8 cellular contexts compared by ENCODE assay signal in the genomic region with DNA sequence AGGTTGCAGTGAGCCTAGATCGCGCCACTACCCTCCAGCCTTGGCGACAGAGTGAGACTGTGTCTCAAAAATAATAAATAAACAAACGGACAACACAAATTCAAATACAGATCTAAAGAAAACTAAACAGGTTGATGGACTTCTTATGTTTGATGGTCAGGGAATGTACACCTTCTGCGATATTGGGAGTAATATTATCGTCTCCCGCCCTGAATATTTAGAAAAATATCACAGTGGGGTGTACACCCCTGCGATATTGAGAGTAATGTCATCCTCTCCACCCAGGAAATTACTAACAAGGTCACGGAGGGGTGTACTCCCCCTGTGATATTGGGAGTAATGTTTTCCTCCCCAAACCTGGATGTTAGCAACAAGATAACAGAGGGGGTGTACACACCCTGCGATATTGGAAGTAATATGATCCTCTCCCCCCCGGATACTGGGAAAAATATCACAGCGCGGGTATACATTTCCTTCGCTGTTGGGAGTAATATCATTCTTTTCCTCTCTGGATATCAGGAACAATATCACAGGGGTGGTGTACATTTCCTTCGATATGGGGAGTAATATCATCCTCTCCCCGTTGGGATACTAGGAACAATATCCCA. TPM values are rescaled to one million over a fixed set of nuclear protein-coding genes. Genes with fewer than 3 reads are reported as not detected.
DNase-seq lines count a peak whose midpoint lies in the region; ATAC-seq, FAIRE-seq and TF ChIP-seq lines count a peak whose summit lies in the region.

No MANE protein-coding gene starts in this region.

- no peaks in the 10 kb centered on the region for H3K9me3 Mint-ChIP-seq in activated CD4-positive, alpha-beta T cell treated with anti-CD3 and anti-CD28 coated beads, Interleukin-2, amount 10 ng/mL, durations not matched to agents 24 days and 14 days
- H3K9me3 Mint-ChIP-seq in activated naive CD8-positive, alpha-beta T cell treated with anti-CD3 and anti-CD28 coated beads, Interleukin-2, amount 10 ng/mL, durations not matched to agents 7 days and 5 days: no peaks in the 10 kb centered on the region

- H3K9ac ChIP-seq in HepG2 (ENCODE audit: insufficient read depth, low read depth, low read length): peak overlapping the region; percentile 95

- no peaks in the 10 kb centered on the region; a peak in 1 of 5 replicates for H3K27me3 ChIP-seq in HepG2 (ENCODE audit: control insufficient read depth in 1 of 2, insufficient read depth in 2 of 2, low read length in 2 of 2)
- H3K27me3 ChIP-seq in thoracic aorta (replicated peaks; ENCODE audit: insufficient read depth): no peaks in the 10 kb centered on the region

- peaks cover 10% of the 10 kb centered on the region for H3K27me3 Mint-ChIP-seq in activated CD4-positive, alpha-beta T cell treated with anti-CD3 and anti-CD28 coated beads, Interleukin-2, amount 10 ng/mL, durations not matched to agents 24 days and 14 days
- H3K27me3 Mint-ChIP-seq in activated naive CD8-positive, alpha-beta T cell treated with anti-CD3 and anti-CD28 coated beads, Interleukin-2, amount 10 ng/mL, durations not matched to agents 7 days and 5 days: peaks cover 10% of the 10 kb centered on the region

- CTCF ChIA-PET in HepG2 (lab: Yijun Ruan, JAX; ENCODE audit: low intra/inter-chr PET ratio, low total read pairs): no interaction called here

- H2AFZ ChIP-seq in HepG2 (ENCODE audit: low read length): no peak overlapping the region

- H3K9me3 ChIP-seq in HepG2 (ENCODE audit: low read length): no peaks in the 10 kb centered on the region
- no peaks in the 10 kb centered on the region for H3K9me3 ChIP-seq in thoracic aorta

- POLR2A ChIA-PET in activated naive CD8-positive, alpha-beta T cell treated with anti-CD3 and anti-CD28 coated beads, Interleukin-2, amount 10 ng/mL, durations not matched to agents 7 days and 5 days (lab: Charles Lee): interaction anchor here (2.4 to 2.8 kb wide), 2 partner anchors 157 to 221 kb away, joined by 10 to 18 read pairs; partner anchors contain the start of genes PAXBP1 and URB1
- POLR2A ChIA-PET in HepG2 (lab: Yijun Ruan, JAX): interaction anchor here (1.4 to 2.6 kb wide), 6 partner anchors 13 to 221 kb away, joined by 3 to 22 read pairs (median 7); partner anchors contain the start of genes SYNJ1 and URB1

- H3K27ac Mint-ChIP-seq in activated CD4-positive, alpha-beta T cell treated with anti-CD3 and anti-CD28 coated beads, Interleukin-2, amount 10 ng/mL, durations not matched to agents 24 days and 14 days: peak overlapping the region; percentile 96
- H3K27ac Mint-ChIP-seq in activated naive CD8-positive, alpha-beta T cell treated with anti-CD3 and anti-CD28 coated beads, Interleukin-2, amount 10 ng/mL, durations not matched to agents 7 days and 5 days: no peak overlapping the region

- no TSS peak for BruUV-seq in HepG2 (replicated peaks; lab: Mats Ljungman, UMichigan)

- intact Hi-C loops in activated CD4-positive, alpha-beta T cell treated with anti-CD3 and anti-CD28 coated beads, Interleukin-2, amount 10 ng/mL, durations not matched to agents 24 days and 14 days (cut with micrococcal nuclease): loop anchor here (2.0 kb wide), 3 partner anchors 121 to 865 kb away; partner anchors contain the start of genes MIS18A and TMEM50B
- intact Hi-C loops in HepG2 (cut with micrococcal nuclease; ENCODE audit: unreplicated experiment): no loop called here

- peaks cover 10% of the 10 kb centered on the region for H3K36me3 Mint-ChIP-seq in activated CD4-positive, alpha-beta T cell treated with anti-CD3 and anti-CD28 coated beads, Interleukin-2, amount 10 ng/mL, durations not matched to agents 24 days and 14 days (ENCODE audit: low read depth)
- peaks cover 5% of the 10 kb centered on the region for H3K36me3 Mint-ChIP-seq in activated naive CD8-positive, alpha-beta T cell treated with anti-CD3 and anti-CD28 coated beads, Interleukin-2, amount 10 ng/mL, durations not matched to agents 7 days and 5 days

- H3K4me2 ChIP-seq in HepG2 (ENCODE audit: low read depth, low read length): peak overlapping the region; percentile 74

- H3K27ac ChIP-seq in HepG2 (ENCODE audit: extremely low read length, insufficient read depth, low read length) (peak overlapping the region; percentile 96), thoracic aorta (peak overlapping the region; percentile 77 to 85)

- peak overlapping the region; percentile 99 for H3K4me3 Mint-ChIP-seq in activated CD4-positive, alpha-beta T cell treated with anti-CD3 and anti-CD28 coated beads, Interleukin-2, amount 10 ng/mL, durations not matched to agents 24 days and 14 days
- peak overlapping the region; percentile 99 for H3K4me3 Mint-ChIP-seq in activated naive CD8-positive, alpha-beta T cell treated with anti-CD3 and anti-CD28 coated beads, Interleukin-2, amount 10 ng/mL, durations not matched to agents 7 days and 5 days

- H3K4me1 ChIP-seq in HepG2 (ENCODE audit: insufficient read depth, low read length): peaks cover 14% of the 10 kb centered on the region
- peaks cover 7 to 15% of the 10 kb centered on the region in 2 donors for H3K4me1 ChIP-seq in thoracic aorta (ENCODE audit: control insufficient read depth in 1 of 2, low read depth in 2 of 2)

- TF ChIP-seq RAD21 in HepG2 (CRISPR knock-in tag; IDR thresholded peaks at IDR 0.05): no peak

- 0 out of 2 replicates have a peak, but pooled peaks cover 4% of the 10 kb centered on the region for H4K20me1 ChIP-seq in HepG2 (ENCODE audit: insufficient read depth, low read length)

- H3K36me3 ChIP-seq in HepG2 (replicated peaks in 1 of 2; ENCODE audit: control insufficient read depth in 1 of 2, insufficient read depth in 2 of 2, low read length in 2 of 2): peaks cover 1 to 10% of the 10 kb centered on the region in 2 experiments; a peak in 2 of 5 replicates
- no peaks in the 10 kb centered on the region for H3K36me3 ChIP-seq in thoracic aorta

- TF ChIP-seq CTCF in HepG2 (CRISPR knock-in tag; IDR thresholded peaks at IDR 0.05): no peak
- TF ChIP-seq CTCF in thoracic aorta (IDR thresholded peaks at IDR 0.05): no peak

- 36% methylated on average over 16 of the region's 16 CpGs for WGBS in HepG2 (ENCODE audit: low lambda C conversion rate)

- H3K4me3 ChIP-seq in HepG2 (replicated peaks in 1 of 3; ENCODE audit: insufficient read depth in 1 of 3, low read depth in 2 of 3, low read length in 3 of 3) (peak overlapping the region; percentile 69 to 90 (median 88)), thoracic aorta (peak overlapping the region; percentile 77)

- TF ChIP-seq POLR2A in HepG2 (IDR thresholded peaks at IDR 0.05; ENCODE audit: insufficient read depth in 1 of 2, low read depth in 2 of 2, low read length in 2 of 2): no peak
- no peak for TF ChIP-seq POLR2A in GM12892 (IDR thresholded peaks at IDR 0.05; ENCODE audit: low read depth, low read length)

- H3K4me1 Mint-ChIP-seq in activated CD4-positive, alpha-beta T cell treated with anti-CD3 and anti-CD28 coated beads, Interleukin-2, amount 10 ng/mL, durations not matched to agents 24 days and 14 days: peaks cover 7% of the 10 kb centered on the region
- peaks cover 10% of the 10 kb centered on the region for H3K4me1 Mint-ChIP-seq in activated naive CD8-positive, alpha-beta T cell treated with anti-CD3 and anti-CD28 coated beads, Interleukin-2, amount 10 ng/mL, durations not matched to agents 7 days and 5 days

- ATAC-seq in activated naive CD8-positive, alpha-beta T cell treated with anti-CD3 and anti-CD28 coated beads, Interleukin-2, amount 10 ng/mL, durations not matched to agents 7 days and 5 days (ENCODE audit: low read depth): no peak
- ATAC-seq in HepG2: no peak
- no peak for ATAC-seq in thoracic aorta (ENCODE audit: insufficient number of reproducible peaks, low FRiP score, low read depth)

- H3K79me2 ChIP-seq in HepG2 (ENCODE audit: insufficient read depth, low read length): peaks cover 18% of the 10 kb centered on the region

- TF ChIP-seq EP300 in HepG2 (IDR thresholded peaks at IDR 0.05; ENCODE audit: low read depth in 2 of 2, low read length in 2 of 2) (no peak), HepG2 (CRISPR knock-in tag; IDR thresholded peaks at IDR 0.05; ENCODE audit: borderline replicate concordance) (no peak)

- DNase-seq in activated CD4-positive, alpha-beta T cell treated with anti-CD3 and anti-CD28 coated beads, Interleukin-2, amount 10 ng/mL, durations not matched to agents 24 days and 14 days: no peak
- DNase-seq in activated CD4-positive, alpha-beta T cell treated with anti-CD3 and anti-CD28 coated beads for 48 hours: no peak
- no peak for DNase-seq in activated naive CD8-positive, alpha-beta T cell treated with anti-CD3 and anti-CD28 coated beads, Interleukin-2, amount 10 ng/mL, durations not matched to agents 7 days and 5 days
- DNase-seq in HepG2 (ENCODE audit: low spot score) (no peak), thoracic aorta (ENCODE audit: low spot score) (no peak), globus pallidus (ENCODE audit: low spot score) (no peak), NCI-H2196 treated with DMSO at 0.1 percent for 48 hours (lab: John Stamatoyannopoulos, UW; ENCODE audit: unreplicated experiment) (no peak), GM12892 (ENCODE audit: insufficient read length) (no peak)

- in situ Hi-C loops in HepG2 (cut with HindIII; ENCODE audit: extremely low pct_ligation_motif_present, low pct_unique_long_range_greater_than_20kb): no loop called here

- FAIRE-seq in HepG2 (lab: Jason Lieb, UNC): no peak
- no peak for FAIRE-seq in GM12892 (lab: Jason Lieb, UNC)

RNA-seq across cellular contexts. Expression of gene CFAP298, which starts 1.4 kb away (rescaled TPM):
- 52.5 and 57.6 TPM in 2 replicates for total RNA-seq in activated CD4-positive, alpha-beta T cell treated with anti-CD3 and anti-CD28 coated beads, Interleukin-2, amount 10 ng/mL, durations not matched to agents 24 days and 14 days
- 10 to 100 TPM; 33.8 to 36.2 TPM for total RNA-seq in activated naive CD8-positive, alpha-beta T cell treated with anti-CD3 and anti-CD28 coated beads, Interleukin-2, amount 10 ng/mL, durations not matched to agents 7 days and 5 days
- 62.2 and 67.5 TPM in 2 replicates for total RNA-seq in HepG2 (2016; rRNA removed; fragmentation: Illumina TruSeq; extraction: Trizol)
- total RNA-seq in HepG2 (2016; cell fraction: cytosol; rRNA removed; fragmentation: Illumina TruSeq; extraction: Trizol; ENCODE audit: low read depth): 8.3 and 10.1 TPM in 2 replicates
- 63.4 and 69.3 TPM in 2 replicates for total RNA-seq in HepG2 (2016; cell fraction: insoluble cytoplasmic fraction; rRNA removed; fragmentation: Illumina TruSeq; extraction: Trizol)
- 15.3 and 17.5 TPM in 2 replicates for total RNA-seq in HepG2 (2016; cell fraction: membrane; rRNA removed; fragmentation: Illumina TruSeq; extraction: Trizol)
- 27.5 and 31.3 TPM in 2 replicates for total RNA-seq in HepG2 (2016; cell fraction: nucleus; rRNA removed; fragmentation: Illumina TruSeq; extraction: Trizol)
- 19.6 and 21.2 TPM in 2 replicates for polyA plus RNA-seq in HepG2 (2011; rRNA removed)
- polyA plus RNA-seq in HepG2 (2011; cell fraction: cytosol; rRNA removed): 17.9 and 20.0 TPM in 2 replicates
- 36.7 and 41.1 TPM in 2 replicates for polyA plus RNA-seq in HepG2 (2011; cell fraction: nucleus; rRNA removed)
- polyA plus RNA-seq in HepG2 (2012): 26.6 and 34.3 TPM in 2 replicates
- 5.4 and 6.3 TPM in 2 replicates for polyA plus RNA-seq in HepG2 (2016; cell fraction: cytosol; fragmentation: Illumina TruSeq; extraction: Trizol; ENCODE audit: low read depth)
- polyA plus RNA-seq in HepG2 (2016; cell fraction: insoluble cytoplasmic fraction; fragmentation: Illumina TruSeq; extraction: Trizol; ENCODE audit: low read depth): 66.1 and 75.8 TPM in 2 replicates
- 8.8 and 10.3 TPM in 2 replicates for polyA plus RNA-seq in HepG2 (2016; cell fraction: membrane; fragmentation: Illumina TruSeq; extraction: Trizol; ENCODE audit: low read depth)
- polyA plus RNA-seq in HepG2 (2016; cell fraction: nucleus; fragmentation: Illumina TruSeq; extraction: Trizol; ENCODE audit: insufficient read depth, low read depth): 55.9 and 56.8 TPM in 2 replicates
- polyA minus RNA-seq in HepG2 (2011; rRNA and poly(A)+ RNA removed; ENCODE audit: low replicate concordance): 8.7 and 11.6 TPM in 2 replicates
- polyA minus RNA-seq in HepG2 (2011; cell fraction: cytosol; rRNA and poly(A)+ RNA removed): 10.5 and 11.8 TPM in 2 replicates
- 13.8 and 14.3 TPM in 2 replicates for polyA minus RNA-seq in HepG2 (2011; cell fraction: nucleus; rRNA and poly(A)+ RNA removed)
- total RNA-seq in thoracic aorta: 10 to 100 TPM; 22.7 to 31.4 TPM
- 31.0 TPM for polyA plus RNA-seq in GM12892 (2012; ENCODE audit: missing spikeins)

RNA-seq across cellular contexts. Expression of gene TCP10L, which starts 28.2 kb away (rescaled TPM):
- 0.58 and 1.1 TPM in 2 replicates for total RNA-seq in activated CD4-positive, alpha-beta T cell treated with anti-CD3 and anti-CD28 coated beads, Interleukin-2, amount 10 ng/mL, durations not matched to agents 24 days and 14 days
- total RNA-seq in activated naive CD8-positive, alpha-beta T cell treated with anti-CD3 and anti-CD28 coated beads, Interleukin-2, amount 10 ng/mL, durations not matched to agents 7 days and 5 days: 1 to 10 TPM in 1 of 2 experiments, under 1 TPM in 1; 0.23 to 1.1 TPM
- total RNA-seq in HepG2 (2016; rRNA removed; fragmentation: Illumina TruSeq; extraction: Trizol) (2.4 and 2.8 TPM in 2 replicates), thoracic aorta (1 to 10 TPM in 1 of 2 donors, not detected in 1; 2.8 TPM)
- 3.3 and 3.5 TPM in 2 replicates for total RNA-seq in HepG2 (2016; cell fraction: cytosol; rRNA removed; fragmentation: Illumina TruSeq; extraction: Trizol; ENCODE audit: low read depth)
- 2.7 and 2.9 TPM in 2 replicates for total RNA-seq in HepG2 (2016; cell fraction: insoluble cytoplasmic fraction; rRNA removed; fragmentation: Illumina TruSeq; extraction: Trizol)
- 4.2 and 4.4 TPM in 2 replicates for total RNA-seq in HepG2 (2016; cell fraction: membrane; rRNA removed; fragmentation: Illumina TruSeq; extraction: Trizol)
- total RNA-seq in HepG2 (2016; cell fraction: nucleus; rRNA removed; fragmentation: Illumina TruSeq; extraction: Trizol): 1.8 and 1.9 TPM in 2 replicates
- 0.90 and 1.0 TPM in 2 replicates for polyA plus RNA-seq in HepG2 (2011; rRNA removed)
- polyA plus RNA-seq in HepG2 (2011; cell fraction: cytosol; rRNA removed): 0.62 and 0.91 TPM in 2 replicates
- polyA plus RNA-seq in HepG2 (2011; cell fraction: nucleus; rRNA removed): 0.42 and 0.76 TPM in 2 replicates
- 0.75 and 2.0 TPM in 2 replicates for polyA plus RNA-seq in HepG2 (2012)
- polyA plus RNA-seq in HepG2 (2016; cell fraction: cytosol; fragmentation: Illumina TruSeq; extraction: Trizol; ENCODE audit: low read depth): 4.4 and 6.0 TPM in 2 replicates
- 2.8 and 3.2 TPM in 2 replicates for polyA plus RNA-seq in HepG2 (2016; cell fraction: insoluble cytoplasmic fraction; fragmentation: Illumina TruSeq; extraction: Trizol; ENCODE audit: low read depth)
- 3.1 and 4.8 TPM in 2 replicates for polyA plus RNA-seq in HepG2 (2016; cell fraction: membrane; fragmentation: Illumina TruSeq; extraction: Trizol; ENCODE audit: low read depth)
- 1.5 and 2.0 TPM in 2 replicates for polyA plus RNA-seq in HepG2 (2016; cell fraction: nucleus; fragmentation: Illumina TruSeq; extraction: Trizol; ENCODE audit: insufficient read depth, low read depth)
- 0.49 TPM in 1 of 2 replicates, not detected in the other for polyA minus RNA-seq in HepG2 (2011; rRNA and poly(A)+ RNA removed; ENCODE audit: low replicate concordance)
- not detected in 2 replicates for polyA minus RNA-seq in HepG2 (2011; cell fraction: cytosol; rRNA and poly(A)+ RNA removed)
- 0.13 TPM in 1 of 2 replicates, not detected in the other for polyA minus RNA-seq in HepG2 (2011; cell fraction: nucleus; rRNA and poly(A)+ RNA removed)
- polyA plus RNA-seq in GM12892 (2012; ENCODE audit: missing spikeins): 0.42 TPM
